Comparison of ENCODE assay signal across 21 cellular contexts in the genomic region with DNA sequence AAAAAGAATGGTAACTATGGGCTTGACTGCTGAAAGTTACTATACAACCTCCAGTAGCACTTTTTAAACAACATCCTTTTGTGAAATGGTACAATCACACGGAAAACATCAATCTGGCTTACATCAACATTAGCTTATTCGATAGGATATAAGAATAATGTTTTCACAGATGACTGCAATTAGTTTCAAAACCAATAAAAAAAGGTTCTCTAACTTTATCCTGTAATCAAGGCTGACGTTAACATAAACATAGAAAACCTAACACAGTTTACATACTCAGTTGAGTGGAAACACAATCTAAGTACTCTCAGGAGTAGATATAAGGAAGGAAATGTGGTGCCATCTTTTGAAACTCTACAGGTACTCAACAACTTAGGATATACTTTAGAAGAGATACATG.
DNase-seq lines count a peak whose midpoint lies in the region; ATAC-seq, FAIRE-seq and TF ChIP-seq lines count a peak whose summit lies in the region.
"Had no signal": no experiment of that assay in that cellular context is flagged by ENCODE, and none has a peak within 500 bp of the region (broad histone marks: within the 10 kb centered on the region; RNA-seq: fewer than 3 reads in every experiment).

No MANE protein-coding gene starts in this region.

- no peak for TF ChIP-seq POLR2A in H54 (IDR thresholded peaks at IDR 0.05; ENCODE audit: low read depth, low read length)

- no peaks in the 10 kb centered on the region for H3K27me3 Mint-ChIP-seq in activated CD8-positive, alpha-beta T cell treated with anti-CD3 and anti-CD28 coated beads, Interleukin-2, amount 10 ng/mL, durations not matched to agents 7 days and 5 days (ENCODE audit: low read depth)
- H3K27me3 Mint-ChIP-seq: B cell; CD4-positive, CD25-positive, alpha-beta regulatory T cell; CD8-positive, alpha-beta memory T cell had no signal

- peaks cover 8% of the 10 kb centered on the region for H3K4me1 ChIP-seq in adipocyte (ENCODE audit: control insufficient read depth, insufficient read depth, low read length)

- DNase-seq in AG09319 (ENCODE audit: extremely low read depth, low read depth) (peak; percentile 28), H54 (ENCODE audit: insufficient read length, low spot score) (no peak), adipocyte (ENCODE audit: low read depth) (peak; percentile 64), fibroblast of peridontal ligament (ENCODE audit: extremely low read depth) (peak; percentile 70), SW480 (ENCODE audit: low spot score) (no peak), NCI-H1417 (lab: John Stamatoyannopoulos, UW) (no peak), NK-92 (lab: John Stamatoyannopoulos, UW; ENCODE audit: unreplicated experiment) (no peak)
- DNase-seq in activated CD8-positive, alpha-beta T cell treated with anti-CD3 and anti-CD28 coated beads, Interleukin-2, amount 10 ng/mL, durations not matched to agents 7 days and 5 days, result no peak
- DNase-seq: CD4-positive, CD25-positive, alpha-beta regulatory T cell; CD8-positive, alpha-beta memory T cell; COR-L47; GDM1; H7; KBM-7 had no signal

- FAIRE-seq in H54 (lab: Jason Lieb, UNC), result peak; percentile 82
- FAIRE-seq: A549, GM12892, GM18507 had no signal

- H3K36me3 ChIP-seq in adipocyte (ENCODE audit: control insufficient read depth, insufficient read depth, low read length, severe bottlenecking), result no peaks in the 10 kb centered on the region

- peaks cover 7% of the 10 kb centered on the region for H3K36me3 Mint-ChIP-seq in activated CD8-positive, alpha-beta T cell treated with anti-CD3 and anti-CD28 coated beads, Interleukin-2, amount 10 ng/mL, durations not matched to agents 7 days and 5 days (ENCODE audit: low read depth)

- H3K27ac Mint-ChIP-seq in activated CD8-positive, alpha-beta T cell treated with anti-CD3 and anti-CD28 coated beads, Interleukin-2, amount 10 ng/mL, durations not matched to agents 7 days and 5 days, result no peak overlapping the region
- H3K27ac Mint-ChIP-seq: B cell; CD4-positive, CD25-positive, alpha-beta regulatory T cell; GM23338 had no signal

- TF ChIP-seq CTCF in AG09319 (IDR thresholded peaks at IDR 0.05; ENCODE audit: low read depth, low read length), result no peak

- no peak overlapping the region for H3K4me3 Mint-ChIP-seq in activated CD8-positive, alpha-beta T cell treated with anti-CD3 and anti-CD28 coated beads, Interleukin-2, amount 10 ng/mL, durations not matched to agents 7 days and 5 days
- H3K4me3 Mint-ChIP-seq: B cell; CD4-positive, CD25-positive, alpha-beta regulatory T cell; CD8-positive, alpha-beta memory T cell; GM23338 had no signal

- POLR2A ChIA-PET in activated CD8-positive, alpha-beta T cell treated with anti-CD3 and anti-CD28 coated beads, Interleukin-2, amount 10 ng/mL, durations not matched to agents 7 days and 5 days (lab: Charles Lee), result interaction anchor here (0.6 kb wide), 1 partner anchor 474 kb away, joined by 3 read pairs; no protein-coding TSS in a partner anchor

- no peak for ATAC-seq in activated CD8-positive, alpha-beta T cell treated with anti-CD3 and anti-CD28 coated beads, Interleukin-2, amount 10 ng/mL, durations not matched to agents 7 days and 5 days
- ATAC-seq: A549, GM23338, HCT116 had no signal

- no peaks in the 10 kb centered on the region for H3K9me3 ChIP-seq in adipocyte (ENCODE audit: control insufficient read depth, low read length)
- H3K9me3 ChIP-seq: A549 had no signal

- no peaks in the 10 kb centered on the region for H3K4me1 Mint-ChIP-seq in activated CD8-positive, alpha-beta T cell treated with anti-CD3 and anti-CD28 coated beads, Interleukin-2, amount 10 ng/mL, durations not matched to agents 7 days and 5 days (ENCODE audit: low read depth)

- H3K9ac ChIP-seq in adipocyte (ENCODE audit: low read length), result no peak overlapping the region
- H3K9ac ChIP-seq: BLaER1 treated with 17β-estradiol and CSF1 and Interleukin-3, amounts not matched to agents 10 nM and 100 nM had no signal

- H3K27me3 ChIP-seq in adipocyte (replicated peaks; ENCODE audit: control insufficient read depth, insufficient read depth, low read length), result no peaks in the 10 kb centered on the region
- H3K27me3 ChIP-seq: BLaER1 treated with 17β-estradiol and CSF1 and Interleukin-3, amounts not matched to agents 10 nM and 100 nM had no signal

- CTCF ChIA-PET in activated CD8-positive, alpha-beta T cell treated with anti-CD3 and anti-CD28 coated beads, Interleukin-2, amount 10 ng/mL, durations not matched to agents 7 days and 5 days (lab: Charles Lee), result no interaction called here

- H3K4me3 ChIP-seq in adipocyte (ENCODE audit: low read length), result no peak overlapping the region
- H3K4me3 ChIP-seq: A549; BLaER1 treated with 17β-estradiol and CSF1 and Interleukin-3, amounts not matched to agents 10 nM and 100 nM; GM23338 had no signal

- H3K9me3 Mint-ChIP-seq in activated CD8-positive, alpha-beta T cell treated with anti-CD3 and anti-CD28 coated beads, Interleukin-2, amount 10 ng/mL, durations not matched to agents 7 days and 5 days (ENCODE audit: insufficient read depth), result no peaks in the 10 kb centered on the region
- H3K9me3 Mint-ChIP-seq: CD4-positive, CD25-positive, alpha-beta regulatory T cell; CD8-positive, alpha-beta memory T cell; GM23338 had no signal

Comparison
In these comparisons a context has a peak if more than half of its experiments do, and no peak if none do; other contexts are left out.
1. DNase-seq: peak in AG09319 (single experiment), adipocyte (single experiment) and fibroblast of peridontal ligament (single experiment); none in H54 (single experiment), SW480 (single experiment), activated CD8-positive, alpha-beta T cell treated with anti-CD3 and anti-CD28 coated beads, Interleukin-2, amount 10 ng/mL, durations not matched to agents 7 days and 5 days (single experiment), NCI-H1417 (0 of 3) and NK-92 (single experiment).